Comparison of ENCODE assay signal across 8 cellular contexts in genomic region chr10:77643795-77644468, GRCh38. TPM values are rescaled to one million over a fixed set of nuclear protein-coding genes. Genes with fewer than 3 reads are reported as not detected.
DNase-seq lines count a peak whose midpoint lies in the region; ATAC-seq and TF ChIP-seq lines count a peak whose summit lies in the region.

No MANE protein-coding gene starts in this region.

- H3K9ac ChIP-seq in Karpas-422 (ENCODE audit: low read length): no peak overlapping the region

- no peak overlapping the region for H3K4me3 Mint-ChIP-seq in glutamatergic neuron (ENCODE audit: unreplicated experiment)
- H3K4me3 Mint-ChIP-seq in stimulated activated naive CD8-positive, alpha-beta T cell treated with anti-CD3 and anti-CD28 coated beads, Interleukin-15, amount 100 ng/mL, for 72 hours: no peak overlapping the region

- H3K27ac Mint-ChIP-seq in glutamatergic neuron (ENCODE audit: unreplicated experiment): no peak overlapping the region
- no peak overlapping the region for H3K27ac Mint-ChIP-seq in stimulated activated naive CD8-positive, alpha-beta T cell treated with anti-CD3 and anti-CD28 coated beads, Interleukin-15, amount 100 ng/mL, for 72 hours

- no peak overlapping the region for H3K4me2 ChIP-seq in Karpas-422 (ENCODE audit: low read depth, low read length, poor library complexity, severe bottlenecking)

- no peaks in the 10 kb centered on the region for H3K79me2 ChIP-seq in Karpas-422 (ENCODE audit: low read length)

- peak in 1 of 4 donors; percentile 45 for ATAC-seq in heart left ventricle
- no peak for ATAC-seq in Right ventricle myocardium superior (ENCODE audit: poor library complexity)
- peak; percentile 60 for ATAC-seq in stimulated activated naive CD8-positive, alpha-beta T cell treated with anti-CD3 and anti-CD28 coated beads, Interleukin-15, amount 100 ng/mL, for 72 hours
- ATAC-seq in HG02973 (IDR thresholded peaks at IDR 0.05; ENCODE audit: unreplicated experiment): no peak

- TF ChIP-seq POLR2A in heart left ventricle (IDR thresholded peaks at IDR 0.05): no peak

- H3K9me3 ChIP-seq in heart left ventricle: no peaks in the 10 kb centered on the region
- no peaks in the 10 kb centered on the region for H3K9me3 ChIP-seq in Karpas-422 (ENCODE audit: low read length)

- intact Hi-C loops in heart left ventricle (cut with DNase I) (loop anchor here in 9 of 10 donors (1.0 to 10.0 kb wide), 9 partner anchors 147 to 477 kb away; no protein-coding TSS in a partner anchor), Right ventricle myocardium superior (cut with DNase I) (loop anchor here (2.0 to 5.0 kb wide), 3 partner anchors 149 to 479 kb away; no protein-coding TSS in a partner anchor)

- peaks cover 2% of the 10 kb centered on the region for H3K9me3 Mint-ChIP-seq in glutamatergic neuron (ENCODE audit: unreplicated experiment)
- no peaks in the 10 kb centered on the region for H3K9me3 Mint-ChIP-seq in stimulated activated naive CD8-positive, alpha-beta T cell treated with anti-CD3 and anti-CD28 coated beads, Interleukin-15, amount 100 ng/mL, for 72 hours

- H3K4me1 Mint-ChIP-seq in glutamatergic neuron (ENCODE audit: low read depth, unreplicated experiment): no peaks in the 10 kb centered on the region
- peaks cover 2% of the 10 kb centered on the region for H3K4me1 Mint-ChIP-seq in stimulated activated naive CD8-positive, alpha-beta T cell treated with anti-CD3 and anti-CD28 coated beads, Interleukin-15, amount 100 ng/mL, for 72 hours

- no peaks in the 10 kb centered on the region for H3K9me2 ChIP-seq in Karpas-422 (replicated peaks; ENCODE audit: insufficient read depth, low read length)

- H4K20me1 ChIP-seq in Karpas-422 (ENCODE audit: insufficient read depth, low read depth, low read length): no peaks in the 10 kb centered on the region

- no peak overlapping the region for H3K27ac ChIP-seq in heart left ventricle
- H3K27ac ChIP-seq in Karpas-422 (ENCODE audit: low read length): no peak overlapping the region
- no peak overlapping the region for H3K27ac ChIP-seq in VCaP

- H3K27me3 ChIP-seq in heart left ventricle (peaks cover 9 to 47% (median 25%) of the 10 kb centered on the region in 9 donors), Karpas-422 (ENCODE audit: low read length) (peaks cover 3% of the 10 kb centered on the region; the same call in 1 of the 2 replicates)

- H3K4me1 ChIP-seq in heart left ventricle: peaks cover 0 to 3% (median 0%) of the 10 kb centered on the region in 12 donors
- peaks cover 11% of the 10 kb centered on the region for H3K4me1 ChIP-seq in Karpas-422 (ENCODE audit: low read length)

- H3K36me3 ChIP-seq in heart left ventricle: no peaks in the 10 kb centered on the region
- H3K36me3 ChIP-seq in Karpas-422 (ENCODE audit: insufficient read depth, low read length): no peaks in the 10 kb centered on the region

- peaks cover 4% of the 10 kb centered on the region for H3K27me3 Mint-ChIP-seq in glutamatergic neuron (ENCODE audit: unreplicated experiment)
- peaks cover 65% of the 10 kb centered on the region for H3K27me3 Mint-ChIP-seq in stimulated activated naive CD8-positive, alpha-beta T cell treated with anti-CD3 and anti-CD28 coated beads, Interleukin-15, amount 100 ng/mL, for 72 hours

- TF ChIP-seq CTCF in heart left ventricle (IDR thresholded peaks at IDR 0.05) (peak in 11 of 12 donors; percentile 7 to 54 (median 37)), VCaP (conservative IDR thresholded peaks at IDR 0.05) (peak; percentile 80), glutamatergic neuron (IDR thresholded peaks at IDR 0.05; ENCODE audit: partially characterized antibody, unreplicated experiment) (peak; percentile 69)

- H2AFZ ChIP-seq in Karpas-422 (ENCODE audit: low read length): no peak overlapping the region

- H3K4me3 ChIP-seq in heart left ventricle: no peak overlapping the region
- H3K4me3 ChIP-seq in Karpas-422 (ENCODE audit: low read length): no peak overlapping the region

- DNase-seq in heart left ventricle (no peak), Right ventricle myocardium superior (no peak), Karpas-422 (peak; percentile 90), glutamatergic neuron (peak; percentile 40), putamen (ENCODE audit: low spot score) (no peak)
- peak; percentile 17 to 35 for DNase-seq in stimulated activated naive CD8-positive, alpha-beta T cell treated with anti-CD3 and anti-CD28 coated beads, Interleukin-15, amount 100 ng/mL, for 72 hours

- H3K36me3 Mint-ChIP-seq in glutamatergic neuron (ENCODE audit: unreplicated experiment): peaks cover 7% of the 10 kb centered on the region

- WGBS in heart left ventricle, 4 donors: 30 to 40% (median 34%) methylated on average over 6 of the region's 6 CpGs

RNA-seq across cellular contexts. Expression of gene KCNMA1, which starts 6.3 kb away (rescaled TPM):
- total RNA-seq in heart left ventricle: 1 to 10 TPM in 7 of 9 donors, under 1 TPM in 2; 0.63 to 8.7 (median 2.3) TPM
- polyA plus RNA-seq in heart left ventricle: under 1 TPM; 0.39 to 0.53 TPM
- 2.0 TPM for total RNA-seq in Right ventricle myocardium superior
- 13.2 and 31.3 TPM in 2 replicates for total RNA-seq in Karpas-422 (2014; rRNA removed; shearing (Covaris generic); ENCODE audit: low replicate concordance)
- total RNA-seq in glutamatergic neuron (ENCODE audit: unreplicated experiment): 3.2 TPM

Comparison
In these comparisons a context has a peak if more than half of its experiments do, and no peak if none do; other contexts are left out.
1. DNase-seq: peak in Karpas-422 (single experiment), glutamatergic neuron (single experiment) and stimulated activated naive CD8-positive, alpha-beta T cell treated with anti-CD3 and anti-CD28 coated beads, Interleukin-15, amount 100 ng/mL, for 72 hours (2 of 2); none in heart left ventricle (0 of 5), Right ventricle myocardium superior (single experiment) and putamen (single experiment).
2. Peak in every context shown above with its lines, with median percentiles within 50 percentile points of each other: CTCF ChIP-seq.